ENCODE assay signal across 8 cellular contexts in genomic region chr17:38415250-38416194, GRCh38. TPM values are rescaled to one million over a fixed set of nuclear protein-coding genes. Genes with fewer than 3 reads are reported as not detected.
DNase-seq lines count a peak whose midpoint lies in the region; TF ChIP-seq lines count a peak whose summit lies in the region.

No MANE protein-coding gene starts in this region.

- H3K9me3 ChIP-seq in prostate gland: no peaks in the 10 kb centered on the region

- H3K27me3 Mint-ChIP-seq in HFFc6 (ENCODE audit: insufficient read depth): peaks cover 14% of the 10 kb centered on the region
- H3K27me3 Mint-ChIP-seq in activated naive CD4-positive, alpha-beta T cell treated with anti-CD3 and anti-CD28 coated beads for 36 hours (ENCODE audit: low read depth): peaks cover 29% of the 10 kb centered on the region

- no peak for TF ChIP-seq POLR2A in prostate gland (IDR thresholded peaks at IDR 0.05)

- H3K27me3 ChIP-seq in prostate gland (replicated peaks; ENCODE audit: insufficient read depth): no peaks in the 10 kb centered on the region

- H3K4me3 ChIP-seq in prostate gland: no peak overlapping the region

- H3K36me3 Mint-ChIP-seq in HFFc6 (ENCODE audit: low read depth): no peaks in the 10 kb centered on the region
- H3K36me3 Mint-ChIP-seq in activated naive CD4-positive, alpha-beta T cell treated with anti-CD3 and anti-CD28 coated beads for 36 hours (ENCODE audit: low read depth): no peaks in the 10 kb centered on the region

- H3K4me1 ChIP-seq in prostate gland (replicated peaks): no peaks in the 10 kb centered on the region

- DNase-seq in COLO668 (lab: John Stamatoyannopoulos, UW; ENCODE audit: unreplicated experiment) (peak; percentile 84), HFFc6 (no peak), NCI-H446 (lab: John Stamatoyannopoulos, UW) (peak; percentile 71 to 74), iris pigment epithelial cell (ENCODE audit: low read depth) (peak; percentile 45), prostate gland (ENCODE audit: low spot score) (no peak), medulla oblongata (ENCODE audit: extremely low spot score) (no peak), GDM1 (lab: John Stamatoyannopoulos, UW) (no peak)
- DNase-seq in activated naive CD4-positive, alpha-beta T cell treated with anti-CD3 and anti-CD28 coated beads for 36 hours: peak; percentile 64

- H3K9me3 Mint-ChIP-seq in HFFc6: no peaks in the 10 kb centered on the region
- H3K9me3 Mint-ChIP-seq in activated naive CD4-positive, alpha-beta T cell treated with anti-CD3 and anti-CD28 coated beads for 36 hours: no peaks in the 10 kb centered on the region

- CTCF ChIA-PET in activated naive CD4-positive, alpha-beta T cell treated with anti-CD3 and anti-CD28 coated beads for 36 hours (lab: Charles Lee): interaction anchor here (1.0 to 6.8 kb wide), 10 partner anchors 11 to 93 kb away, joined by 3 to 193 read pairs (median 4); partner anchors contain the start of gene SOCS7

- H3K36me3 ChIP-seq in prostate gland: no peaks in the 10 kb centered on the region

- no peak for TF ChIP-seq CTCF in HFFc6 (IDR thresholded peaks at IDR 0.05)
- no peak for TF ChIP-seq CTCF in prostate gland (IDR thresholded peaks at IDR 0.05)

- H3K27ac Mint-ChIP-seq in HFFc6: peak overlapping the region; percentile 85
- peak overlapping the region; percentile 78 for H3K27ac Mint-ChIP-seq in activated naive CD4-positive, alpha-beta T cell treated with anti-CD3 and anti-CD28 coated beads for 36 hours

- intact Hi-C loops in activated naive CD4-positive, alpha-beta T cell treated with anti-CD3 and anti-CD28 coated beads for 36 hours (cut with micrococcal nuclease): loop anchor here (2.0 kb wide), 1 partner anchor 93 kb away; no protein-coding TSS in a partner anchor
- intact Hi-C loops in prostate gland (cut with DNase I): no loop called here

- no peak overlapping the region for H3K27ac ChIP-seq in prostate gland

- peak overlapping the region; percentile 81 for H3K4me3 Mint-ChIP-seq in HFFc6
- peak overlapping the region; percentile 76 for H3K4me3 Mint-ChIP-seq in activated naive CD4-positive, alpha-beta T cell treated with anti-CD3 and anti-CD28 coated beads for 36 hours

- H3K4me1 Mint-ChIP-seq in HFFc6 (ENCODE audit: low read depth): peaks cover 14% of the 10 kb centered on the region
- peaks cover 16% of the 10 kb centered on the region for H3K4me1 Mint-ChIP-seq in activated naive CD4-positive, alpha-beta T cell treated with anti-CD3 and anti-CD28 coated beads for 36 hours (ENCODE audit: low read depth)

- whole genome bisulfite sequencing in prostate gland: 28% methylated on average over 22 of the region's 22 CpGs

RNA-seq across cellular contexts. Expression of gene ARHGAP23, which starts 12.7 kb away (rescaled TPM):
- total RNA-seq in HFFc6 (2021; fragmentation: NEBNext Ultra II Directional; extraction: Animal tissue kit (Norgen Biotek cat#: 25700)): 100 to 1,000 TPM; 206 to 231 (median 224) TPM
- 1 to 10 TPM in 1 of 2 experiments, under 1 TPM in 1; 0.52 to 1.0 TPM for total RNA-seq in activated naive CD4-positive, alpha-beta T cell treated with anti-CD3 and anti-CD28 coated beads for 36 hours
- total RNA-seq in prostate gland: 100 to 1,000 TPM in 1 of 2 donors, 10 to 100 TPM in 1; 27.3 to 204 TPM

Comparison
In these comparisons a context has a peak if more than half of its experiments do, and no peak if none do; other contexts are left out.
1. DNase-seq: peak in COLO668 (single experiment), NCI-H446 (2 of 2), activated naive CD4-positive, alpha-beta T cell treated with anti-CD3 and anti-CD28 coated beads for 36 hours (single experiment) and iris pigment epithelial cell (single experiment); none in HFFc6 (single experiment), prostate gland (single experiment), medulla oblongata (single experiment) and GDM1 (single experiment).
2. RNA of gene ARHGAP23, which starts 12.7 kb away (total RNA-seq): 206 to 231 TPM in HFFc6 and 27.3 to 204 TPM in prostate gland; 0.52 to 1.0 TPM in activated naive CD4-positive, alpha-beta T cell treated with anti-CD3 and anti-CD28 coated beads for 36 hours; every median in the first group is over 10 times any median in the second.